Comparison of ENCODE assay signal across 20 cellular contexts in genomic region chr13:59133903-59134302, GRCh38.
"Had no signal": no experiment of that assay in that cellular context is flagged by ENCODE, and none has a peak within 500 bp of the region (broad histone marks: within the 10 kb centered on the region; RNA-seq: fewer than 3 reads in every experiment).

No MANE protein-coding gene starts in this region.

- H3K4me3 ChIP-seq: coronary artery, heart left ventricle, lung, pancreas, tibial artery, upper lobe of left lung, uterus had no signal

- DNase-seq: effector CD8-positive, alpha-beta T cell; heart left ventricle; hippocampal formation; immature natural killer cell; left ventricle myocardium superior; mesenchymal stem cell; naive thymus-derived CD4-positive, alpha-beta T cell; occipital lobe; pancreas; right cardiac atrium; small intestine; stimulated activated CD4-positive, alpha-beta T cell treated with anti-CD3 and anti-CD28 coated beads, Interleukin-2, amount 100 ng/mL, for 48 hours; stimulated activated naive CD8-positive, alpha-beta T cell treated with anti-CD3 and anti-CD28 coated beads, Interleukin-15, Interleukin-2, amounts not matched to agents 100 U/mL and 50 U/mL, for 24 hours; tibial artery; upper lobe of left lung; uterus had no signal

- H3K9me3 ChIP-seq: heart left ventricle, pancreas, tibial artery, upper lobe of left lung, uterus had no signal

- H3K4me3 Mint-ChIP-seq: immature natural killer cell; naive thymus-derived CD4-positive, alpha-beta T cell had no signal

- H3K27me3 ChIP-seq: heart left ventricle, pancreas, tibial artery, upper lobe of left lung, uterus had no signal

- H3K27me3 Mint-ChIP-seq: naive thymus-derived CD4-positive, alpha-beta T cell; progenitor cell of endocrine pancreas had no signal

- ATAC-seq: esophagus mucosa; heart left ventricle; left ventricle myocardium superior; naive thymus-derived CD4-positive, alpha-beta T cell; pancreas; right cardiac atrium; stimulated activated naive CD8-positive, alpha-beta T cell treated with anti-CD3 and anti-CD28 coated beads, Interleukin-15, Interleukin-2, amounts not matched to agents 100 U/mL and 50 U/mL, for 24 hours had no signal

- H3K36me3 Mint-ChIP-seq: immature natural killer cell; naive thymus-derived CD4-positive, alpha-beta T cell had no signal

- H3K27ac ChIP-seq: coronary artery, heart left ventricle, pancreas, tibial artery, upper lobe of left lung, uterus had no signal

- H3K36me3 ChIP-seq: heart left ventricle, pancreas, tibial artery, upper lobe of left lung, uterus had no signal

- H3K4me1 Mint-ChIP-seq: immature natural killer cell; naive thymus-derived CD4-positive, alpha-beta T cell had no signal

- H3K27ac Mint-ChIP-seq: immature natural killer cell; naive thymus-derived CD4-positive, alpha-beta T cell; progenitor cell of endocrine pancreas had no signal

- H3K4me1 ChIP-seq: heart left ventricle, pancreas, tibial artery, upper lobe of left lung, uterus had no signal
